8 cellular contexts compared by ENCODE assay signal in the genomic region with DNA sequence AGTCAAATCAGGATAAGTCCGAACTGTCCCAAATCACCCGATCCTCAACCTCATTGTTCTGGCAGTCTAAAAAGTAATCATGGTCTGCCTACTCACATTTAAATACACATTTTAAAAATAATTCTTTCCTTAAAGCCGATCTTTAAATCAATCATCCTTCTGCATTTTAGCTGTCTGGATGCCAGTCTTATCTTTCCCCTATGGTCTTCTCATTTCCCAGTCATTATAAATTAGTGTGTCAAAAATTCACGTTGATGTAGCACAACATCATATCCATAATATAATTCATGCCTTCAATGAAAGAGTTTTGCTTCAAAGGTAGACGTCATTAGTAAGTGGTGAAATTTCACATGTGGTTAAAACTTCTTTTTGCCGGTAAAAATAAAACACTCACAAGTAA.
"Had no signal": no experiment of that assay in that cellular context is flagged by ENCODE, and none has a peak within 500 bp of the region (broad histone marks: within the 10 kb centered on the region; RNA-seq: fewer than 3 reads in every experiment).

No MANE protein-coding gene starts in this region.

- FAIRE-seq: G401.6, GM12878, GM12891, GM12892, GM18507, GM19239 had no signal

- ATAC-seq: GM12878 had no signal

- DNase-seq: GDM1, GF-D8 had no signal

- H3K4me3 ChIP-seq: GM12878 had no signal
